Comparison of ENCODE assay signal across 8 cellular contexts in genomic region chr7:100611983-100612729, GRCh38. TPM values are rescaled to one million over a fixed set of nuclear protein-coding genes. Genes with fewer than 3 reads are reported as not detected.
A peak's percentile ranks its signal among the peaks of the same experiment; 100 is the strongest.
DNase-seq lines count a peak whose midpoint lies in the region; ATAC-seq and TF ChIP-seq lines count a peak whose summit lies in the region.

TSS of gene MOSPD3 (plus strand) at chr7:100612540. CDS start at chr7:100612792, 252 bp downstream.

- under 1% methylated on average over 61 of the region's 61 CpGs for WGBS in urinary bladder

- no peaks in the 10 kb centered on the region for H3K9me3 ChIP-seq in left ventricle myocardium inferior (replicated peaks)

- no peaks in the 10 kb centered on the region for H3K27me3 ChIP-seq in left ventricle myocardium inferior (ENCODE audit: low read depth)

- TF ChIP-seq CTCF in left ventricle myocardium inferior (IDR thresholded peaks at IDR 0.05; ENCODE audit: borderline replicate concordance): no peak
- TF ChIP-seq CTCF in progenitor cell of endocrine pancreas (IDR thresholded peaks at IDR 0.05; ENCODE audit: unreplicated experiment): no peak

- peak within 1 kb of the TSS; percentile 98 for H3K27ac ChIP-seq in angular gyrus (ENCODE audit: low read depth, low read length)
- H3K27ac ChIP-seq in left ventricle myocardium inferior (replicated peaks): peak within 1 kb of the TSS; percentile 98
- peak within 1 kb of the TSS; percentile 91 for H3K27ac ChIP-seq in urinary bladder (ENCODE audit: low read depth)

- H3K36me3 Mint-ChIP-seq in progenitor cell of endocrine pancreas (ENCODE audit: insufficient read depth): peaks cover 5% of the 10 kb centered on the region

- DNase-seq in NCI-H187 (lab: John Stamatoyannopoulos, UW) (peak; percentile 99 to 100), T-helper 2 cell (peak; percentile 96 to 99 (median 96)), left ventricle myocardium inferior (peak; percentile 98), progenitor cell of endocrine pancreas (ENCODE audit: low spot score, unreplicated experiment) (peak; percentile 97)

- ATAC-seq in GM18498 (IDR thresholded peaks at IDR 0.05; ENCODE audit: unreplicated experiment): peak; percentile 94
- peak; percentile 93 for ATAC-seq in HG02938 (IDR thresholded peaks at IDR 0.05; ENCODE audit: unreplicated experiment)

- H3K4me1 ChIP-seq in left ventricle myocardium inferior (peaks cover 17% of the 10 kb centered on the region), urinary bladder (ENCODE audit: insufficient read depth) (no peaks in the 10 kb centered on the region)

- H3K9me3 Mint-ChIP-seq in progenitor cell of endocrine pancreas (ENCODE audit: low read depth): no peaks in the 10 kb centered on the region

- H3K36me3 ChIP-seq in left ventricle myocardium inferior (peaks cover 6% of the 10 kb centered on the region), urinary bladder (ENCODE audit: insufficient read depth) (no peaks in the 10 kb centered on the region)

- peak within 1 kb of the TSS; percentile 99 for H3K4me3 Mint-ChIP-seq in progenitor cell of endocrine pancreas (ENCODE audit: low read depth)

- H3K27ac Mint-ChIP-seq in progenitor cell of endocrine pancreas: peak within 1 kb of the TSS; percentile 100

- intact Hi-C loops in left ventricle myocardium inferior (cut with micrococcal nuclease): no loop called here

- peaks cover 3% of the 10 kb centered on the region for H3K4me1 Mint-ChIP-seq in progenitor cell of endocrine pancreas (ENCODE audit: low read depth)

- peaks cover 6% of the 10 kb centered on the region for H3K27me3 Mint-ChIP-seq in progenitor cell of endocrine pancreas

- peak within 1 kb of the TSS; percentile 89 for H3K4me3 ChIP-seq in left ventricle myocardium inferior
- H3K4me3 ChIP-seq in urinary bladder (ENCODE audit: low read depth, low read length): peak within 1 kb of the TSS; percentile 73

RNA-seq across cellular contexts. Expression of gene MOSPD3, which starts in this region (rescaled TPM):
- total RNA-seq in left ventricle myocardium inferior: 10.2 TPM
- 27.1 and 27.9 TPM in 2 replicates for total RNA-seq in progenitor cell of endocrine pancreas
- total RNA-seq in urinary bladder: 5.3 TPM
- polyA plus RNA-seq in urinary bladder: 30.4 TPM

Comparison
In these comparisons a context has a peak if more than half of its experiments do, and no peak if none do; other contexts are left out.
1. Peak in every context shown above with its lines: DNase-seq, ATAC-seq, H3K4me3 ChIP-seq and H3K27ac ChIP-seq.